In the genomic region with DNA sequence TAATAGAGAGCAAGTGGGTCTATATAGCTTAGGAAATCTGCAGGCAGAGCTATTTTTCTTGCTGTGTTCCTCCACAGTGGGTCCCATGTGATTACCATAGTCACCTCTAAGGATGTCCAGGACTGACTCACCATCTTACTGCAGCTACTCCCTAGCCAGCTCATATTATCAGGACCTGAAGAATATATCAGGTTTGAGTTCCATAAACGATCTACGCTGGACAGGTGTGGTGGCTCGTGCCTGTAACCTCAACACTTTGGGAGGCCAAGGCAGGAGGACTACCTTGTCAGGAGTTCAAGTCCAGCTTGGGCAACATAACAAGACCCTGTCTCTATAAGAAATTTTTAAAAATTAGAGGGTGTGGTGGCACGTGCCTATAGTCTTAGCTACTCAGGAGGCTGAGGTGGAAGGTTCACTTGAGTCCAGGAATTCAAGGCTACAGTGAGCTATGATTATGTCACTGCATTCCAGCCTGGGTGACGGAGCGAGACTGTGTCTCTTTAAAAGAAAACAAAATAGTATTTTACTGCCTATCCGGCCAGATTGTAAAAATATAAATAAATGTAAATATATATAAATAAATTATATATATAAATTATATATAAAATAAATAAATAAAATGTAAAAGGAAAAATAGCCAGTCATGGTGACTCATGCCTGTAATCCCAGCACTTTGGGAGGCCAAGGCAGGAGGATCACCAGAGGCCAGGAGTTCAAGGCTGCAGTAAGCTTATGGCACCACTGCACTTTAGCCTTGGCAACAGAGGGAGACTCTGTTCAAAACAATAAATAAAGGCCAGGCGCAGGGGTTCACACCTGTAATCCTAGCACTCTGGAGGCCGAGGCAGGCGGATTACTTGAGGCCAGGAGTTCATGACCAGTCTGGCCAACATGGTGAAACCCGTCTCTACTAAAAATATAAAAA, we compare ENCODE assay signal across 1 cellular context.
TF ChIP-seq lines count a peak whose summit lies in the region.

No MANE protein-coding gene starts in this region.

TF ChIP-seq in K562, 482 proteins besides CTCF, POLR2A, EP300 and RAD21:
- TF ChIP-seq PHB2 (IDR thresholded peaks at IDR 0.05; ENCODE audit: low read depth) = no peak
- TF ChIP-seq, protein P1, sequence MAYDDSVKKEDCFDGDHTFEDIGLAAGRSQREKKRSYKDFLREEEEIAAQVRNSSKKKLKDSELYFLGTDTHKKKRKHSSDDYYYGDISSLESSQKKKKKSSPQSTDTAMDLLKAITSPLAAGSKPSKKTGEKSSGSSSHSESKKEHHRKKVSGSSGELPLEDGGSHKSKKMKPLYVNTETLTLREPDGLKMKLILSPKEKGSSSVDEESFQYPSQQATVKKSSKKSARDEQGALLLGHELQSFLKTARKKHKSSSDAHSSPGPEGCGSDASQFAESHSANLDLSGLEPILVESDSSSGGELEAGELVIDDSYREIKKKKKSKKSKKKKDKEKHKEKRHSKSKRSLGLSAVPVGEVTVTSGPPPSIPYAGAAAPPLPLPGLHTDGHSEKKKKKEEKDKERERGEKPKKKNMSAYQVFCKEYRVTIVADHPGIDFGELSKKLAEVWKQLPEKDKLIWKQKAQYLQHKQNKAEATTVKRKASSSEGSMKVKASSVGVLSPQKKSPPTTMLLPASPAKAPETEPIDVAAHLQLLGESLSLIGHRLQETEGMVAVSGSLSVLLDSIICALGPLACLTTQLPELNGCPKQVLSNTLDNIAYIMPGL (CRISPR knock-in tag; IDR thresholded peaks at IDR 0.05) = no peak
- TF ChIP-seq SMARCE1 (IDR thresholded peaks at IDR 0.05) = no peak
- TF ChIP-seq ZNF57 (CRISPR knock-in tag; IDR thresholded peaks at IDR 0.05) = no peak
- TF ChIP-seq, protein P2, sequence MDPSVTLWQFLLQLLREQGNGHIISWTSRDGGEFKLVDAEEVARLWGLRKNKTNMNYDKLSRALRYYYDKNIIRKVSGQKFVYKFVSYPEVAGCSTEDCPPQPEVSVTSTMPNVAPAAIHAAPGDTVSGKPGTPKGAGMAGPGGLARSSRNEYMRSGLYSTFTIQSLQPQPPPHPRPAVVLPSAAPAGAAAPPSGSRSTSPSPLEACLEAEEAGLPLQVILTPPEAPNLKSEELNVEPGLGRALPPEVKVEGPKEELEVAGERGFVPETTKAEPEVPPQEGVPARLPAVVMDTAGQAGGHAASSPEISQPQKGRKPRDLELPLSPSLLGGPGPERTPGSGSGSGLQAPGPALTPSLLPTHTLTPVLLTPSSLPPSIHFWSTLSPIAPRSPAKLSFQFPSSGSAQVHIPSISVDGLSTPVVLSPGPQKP (CRISPR knock-in tag; IDR thresholded peaks at IDR 0.05) = no peak
- TF ChIP-seq, protein P3, sequence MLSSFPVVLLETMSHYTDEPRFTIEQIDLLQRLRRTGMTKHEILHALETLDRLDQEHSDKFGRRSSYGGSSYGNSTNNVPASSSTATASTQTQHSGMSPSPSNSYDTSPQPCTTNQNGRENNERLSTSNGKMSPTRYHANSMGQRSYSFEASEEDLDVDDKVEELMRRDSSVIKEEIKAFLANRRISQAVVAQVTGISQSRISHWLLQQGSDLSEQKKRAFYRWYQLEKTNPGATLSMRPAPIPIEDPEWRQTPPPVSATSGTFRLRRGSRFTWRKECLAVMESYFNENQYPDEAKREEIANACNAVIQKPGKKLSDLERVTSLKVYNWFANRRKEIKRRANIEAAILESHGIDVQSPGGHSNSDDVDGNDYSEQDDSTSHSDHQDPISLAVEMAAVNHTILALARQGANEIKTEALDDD (IDR thresholded peaks at IDR 0.05) = peak; percentile 15; the same call in 1 of the 2 replicates
- TF ChIP-seq, protein P4, sequence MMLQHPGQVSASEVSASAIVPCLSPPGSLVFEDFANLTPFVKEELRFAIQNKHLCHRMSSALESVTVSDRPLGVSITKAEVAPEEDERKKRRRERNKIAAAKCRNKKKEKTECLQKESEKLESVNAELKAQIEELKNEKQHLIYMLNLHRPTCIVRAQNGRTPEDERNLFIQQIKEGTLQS (IDR thresholded peaks at IDR 0.05) = 0 out of 2 replicates have a peak, but pooled peaks have one; percentile 20
- TF ChIP-seq, protein P4 (CRISPR knock-in tag; conservative IDR thresholded peaks at IDR 0.05) = no peak
- no peak for TF ChIP-seq PHB (CRISPR knock-in tag; IDR thresholded peaks at IDR 0.05)
- TF ChIP-seq NFYB (IDR thresholded peaks at IDR 0.05; ENCODE audit: extremely low read depth, insufficient read length) = no peak
- no peak for TF ChIP-seq U2AF1 (optimal IDR thresholded peaks at IDR 0.05; ENCODE audit: low read depth, low read length)
- no peak for TF ChIP-seq ZFP1 (CRISPR knock-in tag; IDR thresholded peaks at IDR 0.05)
- TF ChIP-seq ZNF699 (CRISPR knock-in tag; IDR thresholded peaks at IDR 0.05; ENCODE audit: insufficient replicate concordance) = no peak
- peak; percentile 71 for TF ChIP-seq FOSL1 (tag; conservative IDR thresholded peaks at IDR 0.05)
- no peak for TF ChIP-seq HDAC6 (IDR thresholded peaks at IDR 0.05; ENCODE audit: low read depth, low read length)
- TF ChIP-seq MAFG (tag; conservative IDR thresholded peaks at IDR 0.05) = peak; percentile 37
